19 cellular contexts compared by ENCODE assay signal in genomic region chr13:94822356-94822755, GRCh38.
"Had no signal": no experiment of that assay in that cellular context is flagged by ENCODE, and none has a peak within 500 bp of the region (broad histone marks: within the 10 kb centered on the region; RNA-seq: fewer than 3 reads in every experiment).

No MANE protein-coding gene starts in this region.

- H3K4me1 ChIP-seq: colonic mucosa, foreskin keratinocyte, transverse colon had no signal

- FAIRE-seq: endothelial cell of umbilical vein, islet of Langerhans, small intestine had no signal

- H3K36me3 Mint-ChIP-seq: naive thymus-derived CD4-positive, alpha-beta T cell had no signal

- H3K27ac Mint-ChIP-seq: naive thymus-derived CD4-positive, alpha-beta T cell had no signal

- H3K27me3 ChIP-seq: colonic mucosa, foreskin keratinocyte, ovary, stomach, transverse colon had no signal

- H3K4me3 ChIP-seq: colonic mucosa, ovary, stomach, thoracic aorta, transverse colon had no signal

- H3K36me3 ChIP-seq: colonic mucosa, ovary, stomach, thoracic aorta, transverse colon had no signal

- H3K4me3 Mint-ChIP-seq: naive thymus-derived CD4-positive, alpha-beta T cell had no signal

- ATAC-seq: foreskin keratinocyte; left lobe of liver; naive thymus-derived CD4-positive, alpha-beta T cell; right cardiac atrium had no signal

- H3K27ac ChIP-seq: colonic mucosa, foreskin keratinocyte, ovary, stomach, thoracic aorta, transverse colon had no signal

- H3K9me3 ChIP-seq: colonic mucosa, ovary, stomach, thoracic aorta, transverse colon had no signal

- DNase-seq: colonic mucosa; dermis blood vessel endothelial cell; erythroblast; foreskin keratinocyte; mammary epithelial cell; naive thymus-derived CD4-positive, alpha-beta T cell; nucleus accumbens; ovary; right cardiac atrium; small intestine; stimulated activated CD4-positive, alpha-beta T cell treated with anti-CD3 and anti-CD28 coated beads, Interleukin-12 subunit alpha, Interleukin-12 subunit beta, amount 100 ng/mL, for 4 hours; stimulated activated naive CD4-positive, alpha-beta T cell; stomach; substantia nigra; transverse colon had no signal
